Comparison of ENCODE assay signal across 1 cellular context in the genomic region with DNA sequence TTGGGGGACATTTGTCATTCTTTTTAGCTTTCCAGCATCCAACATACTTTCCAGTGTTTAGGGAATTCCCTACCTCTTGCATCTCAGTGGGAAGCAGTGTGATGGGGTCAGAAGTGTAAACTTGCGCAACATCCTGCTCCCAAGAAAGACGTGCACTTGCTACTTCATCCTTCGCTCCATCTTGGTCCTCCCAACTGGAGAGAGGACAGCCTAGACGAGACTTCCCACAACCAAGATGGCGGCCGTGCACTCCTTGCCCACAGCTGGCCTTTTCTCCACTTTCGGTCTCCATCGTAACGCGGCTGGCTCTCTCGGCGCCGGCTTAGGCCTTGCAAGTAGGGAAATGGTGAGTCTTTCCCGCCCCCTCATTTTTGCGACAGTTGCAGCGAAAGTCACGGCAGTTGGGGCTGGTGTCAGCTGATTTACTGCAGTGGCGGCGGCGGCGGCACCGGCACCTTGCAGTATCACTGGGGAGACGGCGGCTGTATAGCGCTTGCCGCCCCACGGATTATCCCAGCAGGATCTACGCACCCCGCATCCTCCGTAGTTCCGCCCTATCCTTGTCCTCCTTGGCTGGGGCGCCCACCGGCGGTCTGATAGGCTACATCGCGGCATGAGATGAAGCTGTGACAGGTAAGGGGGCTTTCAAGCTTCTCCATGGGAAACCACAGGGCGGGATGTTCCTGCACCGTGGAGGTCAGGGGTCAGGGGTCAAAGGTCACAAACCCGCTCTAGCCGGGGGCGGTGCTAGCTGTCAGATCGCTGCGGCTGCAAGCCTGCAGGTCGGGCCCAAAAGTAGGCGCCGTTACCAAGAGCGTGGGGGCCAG.
TF ChIP-seq lines count a peak whose summit lies in the region.

A gene (plus strand): TSS at position 416 of the 827 bp plus-strand sequence. CDS start 21,157 bp downstream, outside the sequence.

TF ChIP-seq in HepG2, 621 proteins besides CTCF, POLR2A, EP300 and RAD21 (continued from another document and continues in another):
- TF ChIP-seq, protein P1, sequence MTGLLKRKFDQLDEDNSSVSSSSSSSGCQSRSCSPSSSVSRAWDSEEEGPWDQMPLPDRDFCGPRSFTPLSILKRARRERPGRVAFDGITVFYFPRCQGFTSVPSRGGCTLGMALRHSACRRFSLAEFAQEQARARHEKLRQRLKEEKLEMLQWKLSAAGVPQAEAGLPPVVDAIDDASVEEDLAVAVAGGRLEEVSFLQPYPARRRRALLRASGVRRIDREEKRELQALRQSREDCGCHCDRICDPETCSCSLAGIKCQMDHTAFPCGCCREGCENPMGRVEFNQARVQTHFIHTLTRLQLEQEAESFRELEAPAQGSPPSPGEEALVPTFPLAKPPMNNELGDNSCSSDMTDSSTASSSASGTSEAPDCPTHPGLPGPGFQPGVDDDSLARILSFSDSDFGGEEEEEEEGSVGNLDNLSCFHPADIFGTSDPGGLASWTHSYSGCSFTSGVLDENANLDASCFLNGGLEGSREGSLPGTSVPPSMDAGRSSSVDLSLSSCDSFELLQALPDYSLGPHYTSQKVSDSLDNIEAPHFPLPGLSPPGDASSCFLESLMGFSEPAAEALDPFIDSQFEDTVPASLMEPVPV (CRISPR knock-in tag; IDR thresholded peaks at IDR 0.05) = no peak
- TF ChIP-seq, protein P2, sequence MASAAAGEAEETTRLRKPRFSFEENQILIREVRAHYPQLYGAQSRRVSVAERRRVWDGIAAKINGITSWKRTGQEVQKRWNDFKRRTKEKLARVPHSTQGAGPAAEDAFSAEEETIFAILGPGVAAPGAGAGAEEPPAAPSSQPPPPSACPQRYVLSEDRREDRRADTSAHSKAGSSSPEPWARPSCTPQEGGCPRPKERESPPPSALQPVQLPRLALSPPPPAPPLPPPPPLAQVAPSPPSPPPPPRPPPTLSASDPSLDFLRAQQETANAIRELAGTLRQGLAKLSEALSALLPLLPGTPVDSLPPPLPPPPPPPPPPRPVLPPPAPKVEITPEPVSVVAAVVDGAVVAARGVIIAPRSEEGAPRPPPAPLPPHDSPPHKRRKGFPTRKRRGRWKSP (CRISPR knock-in tag; IDR thresholded peaks at IDR 0.05) = peak; percentile 80; the same call in 1 of the 2 replicates
- TF ChIP-seq NCOR1 (IDR thresholded peaks at IDR 0.05; ENCODE audit: borderline replicate concordance, low read length) (peak; percentile 28; the same call in 1 of the 2 replicates), RAD51 (IDR thresholded peaks at IDR 0.05; ENCODE audit: borderline replicate concordance) (no peak), SP1 (IDR thresholded peaks at IDR 0.05) (no peak), SP1 (CRISPR knock-in tag; IDR thresholded peaks at IDR 0.05) (peak; percentile 43; the same call in 1 of the 2 replicates), ZNF564 (CRISPR knock-in tag; IDR thresholded peaks at IDR 0.05) (0 out of 2 replicates have a peak, but pooled peaks have one; percentile 25), ZNF207 (IDR thresholded peaks at IDR 0.05; ENCODE audit: borderline replicate concordance) (no peak), TCF7L2 (IDR thresholded peaks at IDR 0.05; ENCODE audit: low read depth, low read length) (no peak), ATF7 (IDR thresholded peaks at IDR 0.05) (no peak), ATF7 (CRISPR knock-in tag; IDR thresholded peaks at IDR 0.05) (no peak; the same call in 1 of the 2 replicates), ZNF615 (CRISPR knock-in tag; IDR thresholded peaks at IDR 0.05; ENCODE audit: borderline replicate concordance) (no peak), TEAD3 (CRISPR knock-in tag; optimal IDR thresholded peaks at IDR 0.05; ENCODE audit: borderline replicate concordance) (no peak), CCDC6 (CRISPR knock-in tag; IDR thresholded peaks at IDR 0.05) (peak; percentile 73; the same call in 1 of the 2 replicates), JUND (CRISPR knock-in tag; IDR thresholded peaks at IDR 0.05) (no peak), GTF3A (CRISPR knock-in tag; conservative IDR thresholded peaks at IDR 0.05) (no peak), ZNF619 (CRISPR knock-in tag; IDR thresholded peaks at IDR 0.05) (0 out of 2 replicates have a peak, but pooled peaks have one; percentile 79), IRF2 (CRISPR knock-in tag; IDR thresholded peaks at IDR 0.05) (peak; percentile 100), GABPA (IDR thresholded peaks at IDR 0.05; ENCODE audit: low read depth, low read length) (peak; percentile 41), GABPA (CRISPR knock-in tag; IDR thresholded peaks at IDR 0.05; ENCODE audit: low read depth) (peak; percentile 81), SRSF9 (IDR thresholded peaks at IDR 0.05; ENCODE audit: borderline replicate concordance, insufficient read depth, low read depth, low read length, poor library complexity, severe bottlenecking) (no peak), DNMT1 (CRISPR knock-in tag; IDR thresholded peaks at IDR 0.05) (no peak), AGO2 (optimal IDR thresholded peaks at IDR 0.05; ENCODE audit: low read depth, low read length) (no peak), MBNL3 (CRISPR knock-in tag; conservative IDR thresholded peaks at IDR 0.05) (no peak), SNRNP70 (IDR thresholded peaks at IDR 0.05; ENCODE audit: low read depth, low read length) (no peak), GATAD2A (CRISPR knock-in tag; IDR thresholded peaks at IDR 0.05) (peak; percentile 44; the same call in 1 of the 2 replicates), KDM1A (CRISPR knock-in tag; IDR thresholded peaks at IDR 0.05) (no peak), ZNF703 (CRISPR knock-in tag; IDR thresholded peaks at IDR 0.05; ENCODE audit: borderline replicate concordance) (no peak; the same call in 1 of the 2 replicates), ZNF24 (IDR thresholded peaks at IDR 0.05) (0 out of 2 replicates have a peak, but pooled peaks have one; percentile 8), THAP11 (CRISPR knock-in tag; IDR thresholded peaks at IDR 0.05) (peak; percentile 93), FOXO1 (CRISPR knock-in tag; IDR thresholded peaks at IDR 0.05) (no peak; the same call in 1 of the 2 replicates), ZNF776 (CRISPR knock-in tag; IDR thresholded peaks at IDR 0.05) (no peak), RFX3 (CRISPR knock-in tag; IDR thresholded peaks at IDR 0.05) (peak; percentile 67), KAT2B (IDR thresholded peaks at IDR 0.05; ENCODE audit: borderline replicate concordance, low read depth, low read length) (no peak), HOXD1 (CRISPR knock-in tag; IDR thresholded peaks at IDR 0.05) (peak; percentile 14; the same call in 1 of the 2 replicates), ZNF678 (CRISPR knock-in tag; IDR thresholded peaks at IDR 0.05) (no peak), ATF7-NPFF (CRISPR knock-in tag; IDR thresholded peaks at IDR 0.05; ENCODE audit: low read depth) (peak; percentile 47; the same call in 1 of the 2 replicates), ZNF839 (CRISPR knock-in tag; IDR thresholded peaks at IDR 0.05; ENCODE audit: borderline replicate concordance) (peak; percentile 89; the same call in 1 of the 2 replicates), RFX5 (IDR thresholded peaks at IDR 0.05; ENCODE audit: low read depth, low read length) (no peak), KLF9 (CRISPR knock-in tag; IDR thresholded peaks at IDR 0.05; ENCODE audit: low read depth) (no peak)
- TF ChIP-seq, protein P3, sequence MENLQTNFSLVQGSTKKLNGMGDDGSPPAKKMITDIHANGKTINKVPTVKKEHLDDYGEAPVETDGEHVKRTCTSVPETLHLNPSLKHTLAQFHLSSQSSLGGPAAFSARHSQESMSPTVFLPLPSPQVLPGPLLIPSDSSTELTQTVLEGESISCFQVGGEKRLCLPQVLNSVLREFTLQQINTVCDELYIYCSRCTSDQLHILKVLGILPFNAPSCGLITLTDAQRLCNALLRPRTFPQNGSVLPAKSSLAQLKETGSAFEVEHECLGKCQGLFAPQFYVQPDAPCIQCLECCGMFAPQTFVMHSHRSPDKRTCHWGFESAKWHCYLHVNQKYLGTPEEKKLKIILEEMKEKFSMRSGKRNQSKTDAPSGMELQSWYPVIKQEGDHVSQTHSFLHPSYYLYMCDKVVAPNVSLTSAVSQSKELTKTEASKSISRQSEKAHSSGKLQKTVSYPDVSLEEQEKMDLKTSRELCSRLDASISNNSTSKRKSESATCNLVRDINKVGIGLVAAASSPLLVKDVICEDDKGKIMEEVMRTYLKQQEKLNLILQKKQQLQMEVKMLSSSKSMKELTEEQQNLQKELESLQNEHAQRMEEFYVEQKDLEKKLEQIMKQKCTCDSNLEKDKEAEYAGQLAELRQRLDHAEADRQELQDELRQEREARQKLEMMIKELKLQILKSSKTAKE (CRISPR knock-in tag; IDR thresholded peaks at IDR 0.05; ENCODE audit: borderline replicate concordance) = no peak
- TF ChIP-seq, protein P4, sequence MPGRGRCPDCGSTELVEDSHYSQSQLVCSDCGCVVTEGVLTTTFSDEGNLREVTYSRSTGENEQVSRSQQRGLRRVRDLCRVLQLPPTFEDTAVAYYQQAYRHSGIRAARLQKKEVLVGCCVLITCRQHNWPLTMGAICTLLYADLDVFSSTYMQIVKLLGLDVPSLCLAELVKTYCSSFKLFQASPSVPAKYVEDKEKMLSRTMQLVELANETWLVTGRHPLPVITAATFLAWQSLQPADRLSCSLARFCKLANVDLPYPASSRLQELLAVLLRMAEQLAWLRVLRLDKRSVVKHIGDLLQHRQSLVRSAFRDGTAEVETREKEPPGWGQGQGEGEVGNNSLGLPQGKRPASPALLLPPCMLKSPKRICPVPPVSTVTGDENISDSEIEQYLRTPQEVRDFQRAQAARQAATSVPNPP (CRISPR knock-in tag; IDR thresholded peaks at IDR 0.05) = no peak
- TF ChIP-seq, protein P5, sequence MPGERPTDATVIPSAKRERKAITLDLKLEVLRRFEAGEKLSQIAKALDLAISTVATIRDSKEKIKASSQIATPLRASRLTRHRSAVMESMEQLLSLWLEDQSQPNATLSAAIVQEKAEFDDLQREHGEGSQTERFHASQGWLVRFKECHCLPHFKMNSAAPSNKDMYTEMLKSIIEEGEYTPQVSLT (CRISPR knock-in tag; IDR thresholded peaks at IDR 0.05; ENCODE audit: borderline replicate concordance, low read depth) = no peak
- TF ChIP-seq, protein P6, sequence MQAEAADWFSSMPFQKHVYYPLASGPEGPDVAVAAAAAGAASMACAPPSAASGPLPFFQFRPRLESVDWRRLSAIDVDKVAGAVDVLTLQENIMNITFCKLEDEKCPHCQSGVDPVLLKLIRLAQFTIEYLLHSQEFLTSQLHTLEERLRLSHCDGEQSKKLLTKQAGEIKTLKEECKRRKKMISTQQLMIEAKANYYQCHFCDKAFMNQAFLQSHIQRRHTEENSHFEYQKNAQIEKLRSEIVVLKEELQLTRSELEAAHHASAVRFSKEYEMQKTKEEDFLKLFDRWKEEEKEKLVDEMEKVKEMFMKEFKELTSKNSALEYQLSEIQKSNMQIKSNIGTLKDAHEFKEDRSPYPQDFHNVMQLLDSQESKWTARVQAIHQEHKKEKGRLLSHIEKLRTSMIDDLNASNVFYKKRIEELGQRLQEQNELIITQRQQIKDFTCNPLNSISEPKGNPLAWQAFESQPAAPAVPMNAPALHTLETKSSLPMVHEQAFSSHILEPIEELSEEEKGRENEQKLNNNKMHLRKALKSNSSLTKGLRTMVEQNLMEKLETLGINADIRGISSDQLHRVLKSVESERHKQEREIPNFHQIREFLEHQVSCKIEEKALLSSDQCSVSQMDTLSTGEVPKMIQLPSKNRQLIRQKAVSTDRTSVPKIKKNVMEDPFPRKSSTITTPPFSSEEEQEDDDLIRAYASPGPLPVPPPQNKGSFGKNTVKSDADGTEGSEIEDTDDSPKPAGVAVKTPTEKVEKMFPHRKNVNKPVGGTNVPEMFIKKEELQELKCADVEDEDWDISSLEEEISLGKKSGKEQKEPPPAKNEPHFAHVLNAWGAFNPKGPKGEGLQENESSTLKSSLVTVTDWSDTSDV (CRISPR knock-in tag; IDR thresholded peaks at IDR 0.05) = 0 out of 2 replicates have a peak, but pooled peaks have one; percentile 59
- TF ChIP-seq, protein P7, sequence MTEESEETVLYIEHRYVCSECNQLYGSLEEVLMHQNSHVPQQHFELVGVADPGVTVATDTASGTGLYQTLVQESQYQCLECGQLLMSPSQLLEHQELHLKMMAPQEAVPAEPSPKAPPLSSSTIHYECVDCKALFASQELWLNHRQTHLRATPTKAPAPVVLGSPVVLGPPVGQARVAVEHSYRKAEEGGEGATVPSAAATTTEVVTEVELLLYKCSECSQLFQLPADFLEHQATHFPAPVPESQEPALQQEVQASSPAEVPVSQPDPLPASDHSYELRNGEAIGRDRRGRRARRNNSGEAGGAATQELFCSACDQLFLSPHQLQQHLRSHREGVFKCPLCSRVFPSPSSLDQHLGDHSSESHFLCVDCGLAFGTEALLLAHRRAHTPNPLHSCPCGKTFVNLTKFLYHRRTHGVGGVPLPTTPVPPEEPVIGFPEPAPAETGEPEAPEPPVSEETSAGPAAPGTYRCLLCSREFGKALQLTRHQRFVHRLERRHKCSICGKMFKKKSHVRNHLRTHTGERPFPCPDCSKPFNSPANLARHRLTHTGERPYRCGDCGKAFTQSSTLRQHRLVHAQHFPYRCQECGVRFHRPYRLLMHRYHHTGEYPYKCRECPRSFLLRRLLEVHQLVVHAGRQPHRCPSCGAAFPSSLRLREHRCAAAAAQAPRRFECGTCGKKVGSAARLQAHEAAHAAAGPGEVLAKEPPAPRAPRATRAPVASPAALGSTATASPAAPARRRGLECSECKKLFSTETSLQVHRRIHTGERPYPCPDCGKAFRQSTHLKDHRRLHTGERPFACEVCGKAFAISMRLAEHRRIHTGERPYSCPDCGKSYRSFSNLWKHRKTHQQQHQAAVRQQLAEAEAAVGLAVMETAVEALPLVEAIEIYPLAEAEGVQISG (CRISPR knock-in tag; IDR thresholded peaks at IDR 0.05) = peak; percentile 99
- TF ChIP-seq, protein P8, sequence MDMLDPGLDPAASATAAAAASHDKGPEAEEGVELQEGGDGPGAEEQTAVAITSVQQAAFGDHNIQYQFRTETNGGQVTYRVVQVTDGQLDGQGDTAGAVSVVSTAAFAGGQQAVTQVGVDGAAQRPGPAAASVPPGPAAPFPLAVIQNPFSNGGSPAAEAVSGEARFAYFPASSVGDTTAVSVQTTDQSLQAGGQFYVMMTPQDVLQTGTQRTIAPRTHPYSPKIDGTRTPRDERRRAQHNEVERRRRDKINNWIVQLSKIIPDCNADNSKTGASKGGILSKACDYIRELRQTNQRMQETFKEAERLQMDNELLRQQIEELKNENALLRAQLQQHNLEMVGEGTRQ (IDR thresholded peaks at IDR 0.05; ENCODE audit: low read depth, low read length) = no peak
- TF ChIP-seq, protein P8 (CRISPR knock-in tag; IDR thresholded peaks at IDR 0.05; ENCODE audit: borderline replicate concordance) = peak; percentile 62
- TF ChIP-seq, protein P9, sequence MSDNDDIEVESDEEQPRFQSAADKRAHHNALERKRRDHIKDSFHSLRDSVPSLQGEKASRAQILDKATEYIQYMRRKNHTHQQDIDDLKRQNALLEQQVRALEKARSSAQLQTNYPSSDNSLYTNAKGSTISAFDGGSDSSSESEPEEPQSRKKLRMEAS (IDR thresholded peaks at IDR 0.05) = peak; percentile 67; the same call in 1 of the 2 replicates
